ENCODE assay signal across 10 cellular contexts in the genomic region with DNA sequence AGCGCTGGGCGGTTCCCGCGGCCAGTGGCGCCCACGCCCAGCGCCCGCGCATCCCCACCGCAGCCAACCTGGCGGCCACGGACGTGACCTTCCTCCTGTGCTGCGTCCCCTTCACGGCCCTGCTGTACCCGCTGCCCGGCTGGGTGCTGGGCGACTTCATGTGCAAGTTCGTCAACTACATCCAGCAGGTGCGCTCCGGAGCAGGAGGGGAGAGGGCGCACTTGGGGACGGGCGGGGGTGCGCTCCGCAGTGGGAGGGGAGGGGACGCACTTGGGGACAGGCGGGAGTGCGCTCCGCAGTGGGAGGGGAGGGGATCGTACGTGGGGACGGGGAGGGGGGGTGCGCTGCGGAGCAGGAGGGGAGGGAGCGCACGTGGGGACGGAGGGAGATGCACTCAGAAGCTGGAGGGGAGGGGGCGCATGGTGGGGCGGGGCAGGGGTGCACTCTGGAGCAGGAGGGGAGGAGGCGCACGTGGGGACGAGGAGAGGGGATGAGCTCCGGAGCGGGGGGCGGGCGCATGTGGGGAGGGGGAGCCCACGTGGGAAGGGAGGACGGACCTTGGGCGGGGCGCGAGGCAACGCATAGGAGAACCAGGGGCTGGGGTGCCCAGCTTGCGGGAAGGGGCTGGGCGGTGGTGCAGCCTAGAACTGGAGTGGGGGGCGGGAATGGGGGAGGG. TPM values are rescaled to one million over a fixed set of nuclear protein-coding genes. Genes with fewer than 3 reads are reported as not detected.
DNase-seq lines count a peak whose midpoint lies in the region; ATAC-seq and TF ChIP-seq lines count a peak whose summit lies in the region.
"Had no signal": no experiment of that assay in that cellular context is flagged by ENCODE, and none has a peak within 500 bp of the region (broad histone marks: within the 10 kb centered on the region; RNA-seq: fewer than 3 reads in every experiment).

No MANE protein-coding gene starts in this region.

- no peaks in the 10 kb centered on the region for H3K36me3 ChIP-seq in SK-N-MC (ENCODE audit: insufficient read depth, low read length)
- H3K36me3 ChIP-seq in transverse colon, result no peaks in the 10 kb centered on the region

- no peak for TF ChIP-seq CTCF in transverse colon (IDR thresholded peaks at IDR 0.05)

- no peaks in the 10 kb centered on the region for H3K9me3 ChIP-seq in SK-N-MC (ENCODE audit: low read depth, low read length)
- H3K9me3 ChIP-seq in transverse colon, result no peaks in the 10 kb centered on the region

- DNase-seq in DMS53 (lab: John Stamatoyannopoulos, UW) (peak; percentile 84), DMS53 treated with DMSO at 0.1 percent for 48 hours (lab: John Stamatoyannopoulos, UW; ENCODE audit: unreplicated experiment) (no peak), SK-N-MC (ENCODE audit: low read depth, low spot score) (no peak), left kidney (ENCODE audit: low read depth, low spot score) (peak; percentile 69), transverse colon (no peak)
- DNase-seq: occipital lobe had no signal

- no peak for TF ChIP-seq EP300 in transverse colon (IDR thresholded peaks at IDR 0.05; ENCODE audit: low read depth)

- H3K27ac ChIP-seq in SK-N-MC (no peak overlapping the region), transverse colon (no peak overlapping the region)

- ATAC-seq in GM21529 (IDR thresholded peaks at IDR 0.05; ENCODE audit: unreplicated experiment), result no peak

- H3K27me3 ChIP-seq in transverse colon, result peaks cover 55% of the 10 kb centered on the region

- TF ChIP-seq POLR2A in transverse colon (IDR thresholded peaks at IDR 0.05), result no peak

- whole genome bisulfite sequencing in transverse colon (ENCODE audit: low coverage in 1 of 2), 2 donors, result 3% methylated on average over 45 of the region's 56 CpGs; no CpG with 5 or more reads in 1 of the 2 donors

- H3K4me1 ChIP-seq in transverse colon, result peaks cover 13 to 46% (median 40%) of the 10 kb centered on the region in 4 donors

- peak overlapping the region; percentile 55 for H3K4me3 ChIP-seq in SK-N-MC
- no peak overlapping the region for H3K4me3 ChIP-seq in transverse colon

- intact Hi-C loops in transverse colon (cut with DNase I; ENCODE audit: low total_unique reads), result loop anchor here (5.0 to 10.0 kb wide), 2 partner anchors 56 to 276 kb away; no protein-coding TSS in a partner anchor

- no peak overlapping the region for H3K9ac ChIP-seq in SK-N-MC (ENCODE audit: insufficient read length)

- in situ Hi-C loops in transverse colon (cut with MboI; ENCODE audit: low pct_ligation_motif_present in 1 of 4, low pct_unique_long_range_greater_than_20kb in 1 of 4, low sequenced_read_pairs in 3 of 4), result no loop called here

RNA-seq across cellular contexts. Expression of a gene that starts 1.5 kb away (rescaled TPM):
- not detected for total RNA-seq in transverse colon
- total RNA-seq: A172, aorta, occipital lobe had no signal

RNA-seq across cellular contexts. Expression of a gene that starts 5.6 kb away (rescaled TPM):
- 10 to 100 TPM; 43.8 to 49.4 (median 46.7) TPM for total RNA-seq in transverse colon

RNA-seq across cellular contexts. Expression of a gene that starts 7.2 kb away (rescaled TPM):
- 1 to 10 TPM; 2.2 to 8.7 (median 4.3) TPM for total RNA-seq in transverse colon

RNA-seq across cellular contexts. Expression of a gene that starts 25.3 kb away (rescaled TPM):
- total RNA-seq in transverse colon, result not detected
- total RNA-seq: A172, aorta, glomerular endothelial cell, occipital lobe had no signal

RNA-seq across cellular contexts. Expression of a gene that starts 25.6 kb away (rescaled TPM):
- total RNA-seq in transverse colon, result 100 to 1,000 TPM in 1 of 4 donors, 10 to 100 TPM in 3; 58.1 to 158 (median 78.4) TPM

Comparison
In these comparisons a context has a peak if more than half of its experiments do, and no peak if none do; other contexts are left out.
1. DNase-seq: peak in DMS53 (single experiment) and left kidney (single experiment); none in DMS53 treated with DMSO at 0.1 percent for 48 hours (single experiment), SK-N-MC (single experiment) and transverse colon (single experiment).